In the genomic region with DNA sequence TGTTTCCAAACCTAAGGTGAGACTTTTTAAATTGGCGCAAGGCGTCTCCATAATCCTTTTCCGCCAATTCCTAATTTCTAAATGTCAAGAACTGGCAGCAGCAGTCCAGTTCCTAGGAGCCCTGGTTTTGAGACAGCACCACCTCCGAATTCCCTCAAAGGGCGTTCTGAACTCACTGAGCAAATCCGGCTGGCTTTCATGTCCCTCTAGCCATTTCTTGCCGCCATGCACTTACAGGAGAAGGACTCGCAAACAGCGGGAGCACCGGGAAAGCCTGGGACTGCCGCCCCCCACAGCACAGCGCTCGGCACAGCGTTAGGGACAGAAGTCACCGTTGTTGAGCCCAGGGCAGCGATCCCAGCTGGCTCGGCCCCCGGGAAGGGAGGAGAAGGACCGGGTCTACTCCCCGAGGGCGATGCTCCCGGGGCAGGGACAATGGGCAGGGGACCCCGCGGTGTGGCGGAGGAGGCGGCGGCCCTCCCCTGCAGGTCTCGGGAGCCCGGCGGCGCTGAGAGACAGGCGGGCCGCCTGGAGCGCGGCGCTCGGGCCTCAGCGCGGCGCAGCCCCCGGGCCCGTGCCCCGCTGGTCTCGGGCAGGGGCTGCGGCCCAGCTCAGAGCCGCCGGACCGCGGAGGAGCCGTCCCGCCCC, we compare ENCODE assay signal across 8 cellular contexts. TPM values are rescaled to one million over a fixed set of nuclear protein-coding genes. Genes with fewer than 3 reads are reported as not detected.
DNase-seq lines count a peak whose midpoint lies in the region; ATAC-seq, FAIRE-seq and TF ChIP-seq lines count a peak whose summit lies in the region.

No MANE protein-coding gene starts in this region.

- H3K4me3 ChIP-seq in fibroblast of pulmonary artery (replicated peaks; ENCODE audit: low read depth, low read length) = peak overlapping the region; percentile 88
- H3K4me3 ChIP-seq in naive thymus-derived CD4-positive, alpha-beta T cell (ENCODE audit: low read length) = peak overlapping the region; percentile 81

- peak overlapping the region; percentile 94 for H3K27ac ChIP-seq in naive thymus-derived CD4-positive, alpha-beta T cell (ENCODE audit: low read depth, low read length)

- ATAC-seq in HG02970 (IDR thresholded peaks at IDR 0.05; ENCODE audit: low FRiP score, unreplicated experiment) = peak; percentile 13
- peak; percentile 26 for ATAC-seq in naive thymus-derived CD4-positive, alpha-beta T cell

- H3K27me3 Mint-ChIP-seq in naive thymus-derived CD4-positive, alpha-beta T cell = no peaks in the 10 kb centered on the region

- peaks cover 0 to 7% (median 0%) of the 10 kb centered on the region in 3 experiments for H3K36me3 ChIP-seq in naive thymus-derived CD4-positive, alpha-beta T cell (ENCODE audit: control insufficient read depth in 2 of 3, insufficient read depth in 3 of 3, low read length in 3 of 3)

- H3K9me3 Mint-ChIP-seq in naive thymus-derived CD4-positive, alpha-beta T cell = no peaks in the 10 kb centered on the region

- H3K4me1 Mint-ChIP-seq in naive thymus-derived CD4-positive, alpha-beta T cell = peaks cover 59 to 88% (median 76%) of the 10 kb centered on the region in 7 donors

- DNase-seq in activated CD4-positive, alpha-beta T cell treated with anti-CD3 and anti-CD28 coated beads for 4 hours = peak; percentile 7 to 8
- DNase-seq in activated CD4-positive, alpha-beta T cell treated with anti-CD3 and anti-CD28 coated beads, Interleukin-2, amount 50 U/mL, for 4 hours = no peak
- DNase-seq in NCI-H510A treated with DMSO at 0.1 percent for 48 hours (lab: John Stamatoyannopoulos, UW) (peak; percentile 67), fibroblast of pulmonary artery (ENCODE audit: low read depth) (peak; percentile 58), urothelium cell line (ENCODE audit: low spot score) (peak; percentile 20)
- DNase-seq in activated effector memory CD4-positive, alpha-beta T cell treated with Interleukin-2 at 50 U/mL for 16 hours = peak; percentile 5
- DNase-seq in naive thymus-derived CD4-positive, alpha-beta T cell = peak in 7 of 9 donors; percentile 16 to 39 (median 23)

- no peaks in the 10 kb centered on the region for H3K27me3 ChIP-seq in naive thymus-derived CD4-positive, alpha-beta T cell (ENCODE audit: control insufficient read depth in 2 of 2, insufficient read depth in 2 of 2, low read length in 2 of 2)

- H3K4me3 Mint-ChIP-seq in naive thymus-derived CD4-positive, alpha-beta T cell = peak overlapping the region; percentile 83 to 97 (median 94)

- H3K27ac Mint-ChIP-seq in naive thymus-derived CD4-positive, alpha-beta T cell = peak overlapping the region; percentile 87 to 98 (median 95)

- CTCF ChIA-PET in naive thymus-derived CD4-positive, alpha-beta T cell (lab: Charles Lee) = interaction anchor here (0.6 to 1.3 kb wide), 2 partner anchors 37 to 42 kb away, joined by 4 to 5 read pairs; no protein-coding TSS in a partner anchor

- peaks cover 24 to 50% of the 10 kb centered on the region in 2 donors for H3K4me1 ChIP-seq in naive thymus-derived CD4-positive, alpha-beta T cell (ENCODE audit: control insufficient read depth in 2 of 2, insufficient read depth in 2 of 2, low read length in 2 of 2)

- no peak for TF ChIP-seq CTCF in fibroblast of pulmonary artery (IDR thresholded peaks at IDR 0.05; ENCODE audit: low read length, missing control alignments)

- H3K36me3 Mint-ChIP-seq in naive thymus-derived CD4-positive, alpha-beta T cell = peaks cover 0 to 29% (median 0%) of the 10 kb centered on the region in 5 donors

- no peaks in the 10 kb centered on the region for H3K9me3 ChIP-seq in naive thymus-derived CD4-positive, alpha-beta T cell (ENCODE audit: control insufficient read depth in 2 of 3, low read length in 3 of 3)

- POLR2A ChIA-PET in naive thymus-derived CD4-positive, alpha-beta T cell (lab: Charles Lee) = interaction anchor here (1.0 to 10.5 kb wide), 9 partner anchors 11 to 475 kb away, joined by 3 to 145 read pairs (median 6); a partner anchor contains a TSS

- intact Hi-C loops in naive thymus-derived CD4-positive, alpha-beta T cell (cut with micrococcal nuclease) = loop anchor here (1.0 to 10.0 kb wide), 10 partner anchors 17 to 480 kb away; a partner anchor contains a TSS

- no peak for FAIRE-seq in urothelium cell line (lab: Jason Lieb, UNC)

RNA-seq across cellular contexts. Expression of a gene that starts 0.5 kb away (rescaled TPM):
- 10 to 100 TPM; 58.8 to 92.7 (median 70.6) TPM for total RNA-seq in naive thymus-derived CD4-positive, alpha-beta T cell
- polyA plus RNA-seq in naive thymus-derived CD4-positive, alpha-beta T cell = 10 to 100 TPM; 26.3 to 45.6 TPM

Comparison
In these comparisons a context has a peak if more than half of its experiments do, and no peak if none do; other contexts are left out.
1. DNase-seq: peak in activated CD4-positive, alpha-beta T cell treated with anti-CD3 and anti-CD28 coated beads for 4 hours (2 of 2), NCI-H510A treated with DMSO at 0.1 percent for 48 hours (single experiment), activated effector memory CD4-positive, alpha-beta T cell treated with Interleukin-2 at 50 U/mL for 16 hours (single experiment), fibroblast of pulmonary artery (single experiment), naive thymus-derived CD4-positive, alpha-beta T cell (7 of 9) and urothelium cell line (single experiment); none in activated CD4-positive, alpha-beta T cell treated with anti-CD3 and anti-CD28 coated beads, Interleukin-2, amount 50 U/mL, for 4 hours (0 of 2).